ENCODE assay signal across 32 cellular contexts in genomic region chr6:153960741-153961140, GRCh38.
"Had no signal": no experiment of that assay in that cellular context is flagged by ENCODE, and none has a peak within 500 bp of the region (broad histone marks: within the 10 kb centered on the region; RNA-seq: fewer than 3 reads in every experiment).

No MANE protein-coding gene starts in this region.

- H3K9me3 Mint-ChIP-seq: nephron progenitor cell; stimulated activated naive CD8-positive, alpha-beta T cell treated with anti-CD3 and anti-CD28 coated beads, Interleukin-15, Interleukin-2, amounts not matched to agents 100 ng/mL and 50 ng/mL, for 24 hours; type B pancreatic cell had no signal

- H3K4me1 Mint-ChIP-seq: natural killer cell; nephron progenitor cell; stimulated activated effector memory CD8-positive, alpha-beta T cell treated with anti-CD3 and anti-CD28 coated beads, Interleukin-12 subunit alpha, Interleukin-12 subunit beta, amount 100 ng/mL, for 72 hours had no signal

- H3K79me2 ChIP-seq: parathyroid adenoma had no signal

- H3K4me3 ChIP-seq: ovary, psoas muscle, right lobe of liver, stomach, suprapubic skin, testis, tibial artery, transverse colon, upper lobe of right lung, uterus had no signal

- H3K36me3 ChIP-seq: neutrophil, ovary, right lobe of liver, sigmoid colon, stomach, suprapubic skin, tibial artery, transverse colon, upper lobe of right lung, uterus had no signal

- ATAC-seq: naive thymus-derived CD4-positive, alpha-beta T cell; natural killer cell; psoas muscle; right cardiac atrium; right lobe of liver; stimulated activated effector memory CD8-positive, alpha-beta T cell treated with anti-CD3 and anti-CD28 coated beads, Interleukin-12 subunit alpha, Interleukin-12 subunit beta, amount 100 ng/mL, for 72 hours; stimulated activated naive B cell treated with anti-CD40 and anti-IgM and Interleukin-4, amounts not matched to agents 10 μg/mL and 1 μg/mL and 100 μg/mL, for 72 hours; upper lobe of right lung had no signal

- H3K27ac ChIP-seq: neutrophil, ovary, parathyroid adenoma, psoas muscle, right lobe of liver, sigmoid colon, stomach, suprapubic skin, testis, tibial artery, transverse colon, upper lobe of right lung, uterus had no signal

- H3K9me3 ChIP-seq: neutrophil, ovary, psoas muscle, right lobe of liver, sigmoid colon, stomach, testis, tibial artery, transverse colon, upper lobe of right lung, uterus had no signal

- H3K9ac ChIP-seq: parathyroid adenoma had no signal

- H3K27me3 Mint-ChIP-seq: progenitor cell of endocrine pancreas; stimulated activated naive B cell treated with anti-CD40 and anti-IgM and Interleukin-4, amounts not matched to agents 10 μg/mL and 1 μg/mL and 100 μg/mL, for 72 hours; stimulated activated naive CD8-positive, alpha-beta T cell treated with anti-CD3 and anti-CD28 coated beads, Interleukin-15, Interleukin-2, amounts not matched to agents 100 ng/mL and 50 ng/mL, for 24 hours; type B pancreatic cell had no signal

- H3K36me3 Mint-ChIP-seq: naive thymus-derived CD4-positive, alpha-beta T cell; natural killer cell; stimulated activated effector memory CD8-positive, alpha-beta T cell treated with anti-CD3 and anti-CD28 coated beads, Interleukin-12 subunit alpha, Interleukin-12 subunit beta, amount 100 ng/mL, for 72 hours; stimulated activated naive B cell treated with anti-CD40 and anti-IgM and Interleukin-4, amounts not matched to agents 10 μg/mL and 1 μg/mL and 100 μg/mL, for 72 hours; type B pancreatic cell had no signal

- H3K27ac Mint-ChIP-seq: naive thymus-derived CD4-positive, alpha-beta T cell; natural killer cell; nephron progenitor cell; stimulated activated effector memory CD8-positive, alpha-beta T cell treated with anti-CD3 and anti-CD28 coated beads, Interleukin-12 subunit alpha, Interleukin-12 subunit beta, amount 100 ng/mL, for 72 hours; stimulated activated naive B cell treated with anti-CD40 and anti-IgM and Interleukin-4, amounts not matched to agents 10 μg/mL and 1 μg/mL and 100 μg/mL, for 72 hours; stimulated activated naive CD8-positive, alpha-beta T cell treated with anti-CD3 and anti-CD28 coated beads, Interleukin-15, Interleukin-2, amounts not matched to agents 100 ng/mL and 50 ng/mL, for 24 hours; type B pancreatic cell had no signal

- H3K4me3 Mint-ChIP-seq: naive thymus-derived CD4-positive, alpha-beta T cell; natural killer cell; nephron progenitor cell; neural crest cell; stimulated activated effector memory CD8-positive, alpha-beta T cell treated with anti-CD3 and anti-CD28 coated beads, Interleukin-12 subunit alpha, Interleukin-12 subunit beta, amount 100 ng/mL, for 72 hours; stimulated activated naive B cell treated with anti-CD40 and anti-IgM and Interleukin-4, amounts not matched to agents 10 μg/mL and 1 μg/mL and 100 μg/mL, for 72 hours; stimulated activated naive CD8-positive, alpha-beta T cell treated with anti-CD3 and anti-CD28 coated beads, Interleukin-15, Interleukin-2, amounts not matched to agents 100 ng/mL and 50 ng/mL, for 24 hours; type B pancreatic cell had no signal

- H3K27me3 ChIP-seq: neutrophil, ovary, right lobe of liver, sigmoid colon, stomach, suprapubic skin, testis, tibial artery, transverse colon, upper lobe of right lung, uterus had no signal

- H3K4me1 ChIP-seq: parathyroid adenoma, psoas muscle, right lobe of liver, stomach, suprapubic skin, testis, tibial artery, transverse colon, upper lobe of right lung, uterus had no signal

- H2AFZ ChIP-seq: parathyroid adenoma had no signal

- DNase-seq: naive thymus-derived CD4-positive, alpha-beta T cell; natural killer cell; nephron progenitor cell; nucleus accumbens; ovary; posterior cingulate gyrus; psoas muscle; right cardiac atrium; right lobe of liver; sigmoid colon; small intestine; stimulated activated CD4-positive, alpha-beta T cell treated with anti-CD3 and anti-CD28 coated beads, Interleukin-15, amount 100 ng/mL, for 24 hours; stimulated activated CD4-positive, alpha-beta T cell treated with anti-CD3 and anti-CD28 coated beads, Interleukin-2, amount 100 ng/mL, for 24 hours; stimulated activated CD4-positive, alpha-beta T cell treated with anti-CD3 and anti-CD28 coated beads, Interleukin-2, amount 100 ng/mL, for 48 hours; stimulated activated CD4-positive, alpha-beta T cell treated with anti-CD3 and anti-CD28 coated beads, Interleukin-4, amount 100 ng/mL, for 24 hours; stimulated activated naive B cell treated with anti-CD40 and anti-IgM and Interleukin-4, amounts not matched to agents 10 μg/mL and 1 μg/mL and 100 μg/mL, for 72 hours; stimulated activated naive CD4-positive, alpha-beta T cell treated with Interleukin-2 at 50 U/mL for 16 hours; stomach; substantia nigra; testis; tibial artery; transverse colon; upper lobe of right lung; uterus had no signal
